ENCODE assay signal across 9 cellular contexts in the genomic region with DNA sequence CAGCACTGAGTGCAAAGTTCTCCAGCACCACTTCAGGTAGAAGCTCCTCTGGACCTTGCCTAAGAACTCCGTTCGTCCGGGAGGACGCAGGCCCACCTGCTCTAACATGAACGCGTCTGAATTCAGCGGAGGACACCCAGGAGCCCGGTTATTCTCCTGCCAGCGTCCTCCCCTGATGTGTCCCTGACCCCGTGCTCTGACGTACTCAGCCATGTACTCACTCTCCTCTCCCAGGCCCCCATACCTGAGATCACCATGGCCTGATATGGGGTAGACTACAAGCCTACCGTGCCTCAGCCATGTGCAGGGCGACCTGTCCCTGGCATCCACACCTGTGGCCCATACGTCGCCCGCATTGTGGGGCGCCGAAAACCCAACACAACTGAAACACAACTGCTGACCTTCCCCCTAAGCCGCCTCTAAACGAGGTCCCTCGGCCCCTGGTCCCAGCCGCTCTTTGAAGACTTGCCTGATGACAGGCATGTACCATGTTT. TPM values are rescaled to one million over a fixed set of nuclear protein-coding genes. Genes with fewer than 3 reads are reported as not detected.
DNase-seq lines count a peak whose midpoint lies in the region; ATAC-seq and TF ChIP-seq lines count a peak whose summit lies in the region.
"Had no signal": no experiment of that assay in that cellular context is flagged by ENCODE, and none has a peak within 500 bp of the region (broad histone marks: within the 10 kb centered on the region; RNA-seq: fewer than 3 reads in every experiment).

No MANE protein-coding gene starts in this region.

- H2BK15ac ChIP-seq in IMR-90 (ENCODE audit: low read depth, low read length) = no peak overlapping the region

- no peaks in the 10 kb centered on the region for H3K9me3 ChIP-seq in IMR-90 (ENCODE audit: control insufficient read depth, insufficient read depth, low read length)
- no peaks in the 10 kb centered on the region for H3K9me3 ChIP-seq in body of pancreas
- H3K9me3 ChIP-seq in left lung = no peaks in the 10 kb centered on the region
- no peaks in the 10 kb centered on the region for H3K9me3 ChIP-seq in thoracic aorta

- ATAC-seq in IMR-90 (ENCODE audit: low read depth) (0 out of 2 replicates have a peak, but pooled peaks have one; percentile 1), body of pancreas (peak; percentile 15), left lung (peak; percentile 6), thoracic aorta (ENCODE audit: insufficient number of reproducible peaks, low FRiP score, low read depth) (no peak), GM19463 (IDR thresholded peaks at IDR 0.05; ENCODE audit: unreplicated experiment) (no peak)

- intact Hi-C loops in IMR-90 (cut with micrococcal nuclease) (loop anchor here (2.0 kb wide), 1 partner anchor 33 kb away; a partner anchor contains a TSS), body of pancreas (cut with DNase I) (no loop called here), left lung (cut with DNase I) (no loop called here)

- H3K9me1 ChIP-seq in IMR-90 (ENCODE audit: insufficient read depth, low read length) = peaks cover 21% of the 10 kb centered on the region

- peaks cover 26 to 42% of the 10 kb centered on the region in 2 experiments for H3K79me1 ChIP-seq in IMR-90 (ENCODE audit: low read depth in 1 of 2, low read length in 2 of 2)

- H4K5ac ChIP-seq in IMR-90 (ENCODE audit: low read depth, low read length) = peak overlapping the region; percentile 46; the same call in 1 of the 2 replicates

- H3K4me3 ChIP-seq in IMR-90 (ENCODE audit: insufficient read depth, low read depth, low read length) (peak overlapping the region; percentile 95), body of pancreas (peak overlapping the region; percentile 76 to 96), left lung (peak overlapping the region; percentile 90 to 92), thoracic aorta (peak overlapping the region; percentile 91)

- H3K4me2 ChIP-seq in IMR-90 (ENCODE audit: low read depth, low read length) = peak overlapping the region; percentile 98

- peak overlapping the region; percentile 91 for H2AFZ ChIP-seq in IMR-90 (replicated peaks; ENCODE audit: low read length, poor library complexity)

- H3K9ac ChIP-seq in IMR-90 (ENCODE audit: low read depth, low read length) = peak overlapping the region; percentile 96

- CTCF ChIA-PET in IMR-90 (lab: Yijun Ruan, JAX) = no interaction called here

- H3K27me3 ChIP-seq in IMR-90 (ENCODE audit: control insufficient read depth, insufficient read depth, low read length) = no peaks in the 10 kb centered on the region
- no peaks in the 10 kb centered on the region for H3K27me3 ChIP-seq in body of pancreas
- no peaks in the 10 kb centered on the region for H3K27me3 ChIP-seq in left lung
- no peaks in the 10 kb centered on the region for H3K27me3 ChIP-seq in thoracic aorta (replicated peaks; ENCODE audit: insufficient read depth)

- H2BK120ac ChIP-seq in IMR-90 (ENCODE audit: low read depth, low read length) = no peak overlapping the region

- TF ChIP-seq POLR2A in IMR-90 (IDR thresholded peaks at IDR 0.05; ENCODE audit: low read depth, low read length) (no peak), body of pancreas (IDR thresholded peaks at IDR 0.05) (no peak)

- H3K36me3 ChIP-seq in IMR-90 (ENCODE audit: control insufficient read depth, insufficient read depth, low read length) = no peaks in the 10 kb centered on the region
- no peaks in the 10 kb centered on the region for H3K36me3 ChIP-seq in body of pancreas (replicated peaks in 1 of 2; ENCODE audit: insufficient read depth in 1 of 2, low read depth in 2 of 2)
- H3K36me3 ChIP-seq in left lung = no peaks in the 10 kb centered on the region
- H3K36me3 ChIP-seq in thoracic aorta = no peaks in the 10 kb centered on the region

- H4K8ac ChIP-seq in IMR-90 (ENCODE audit: low read depth in 2 of 2, low read length in 2 of 2) = peak overlapping the region; percentile 77 to 96; a peak in 3 of 4 replicates

- POLR2A ChIA-PET in IMR-90 (lab: Charles Lee; ENCODE audit: unreplicated experiment) = interaction anchor here (0.5 kb wide), 1 partner anchor 1054 kb away, joined by 3 read pairs; no protein-coding TSS in a partner anchor

- peak overlapping the region; percentile 73 for H3K14ac ChIP-seq in IMR-90 (replicated peaks; ENCODE audit: low read depth, low read length)

- H3K4me1 ChIP-seq in IMR-90 (ENCODE audit: control insufficient read depth, insufficient read depth, low read length) (peaks cover 11% of the 10 kb centered on the region), body of pancreas (peaks cover 24% of the 10 kb centered on the region), left lung (peaks cover 8 to 26% of the 10 kb centered on the region in 2 donors), thoracic aorta (ENCODE audit: control insufficient read depth in 1 of 2, low read depth in 2 of 2) (peaks cover 10 to 26% of the 10 kb centered on the region in 2 donors)

- peak overlapping the region; percentile 38 for H4K91ac ChIP-seq in IMR-90 (ENCODE audit: insufficient read depth, low read depth, low read length)

- peak overlapping the region; percentile 88 for H3K27ac ChIP-seq in IMR-90 (ENCODE audit: insufficient read depth, low read length)
- peak overlapping the region; percentile 65 to 84 (median 80) for H3K27ac ChIP-seq in body of pancreas
- peak overlapping the region; percentile 82 to 89 for H3K27ac ChIP-seq in left lung
- H3K27ac ChIP-seq in thoracic aorta = peak overlapping the region; percentile 74 to 79

- dilution Hi-C loops in IMR-90 (cut with HindIII; ENCODE audit: low sequenced_read_pairs, unreplicated experiment) = no loop called here

- H3K18ac ChIP-seq in IMR-90 (ENCODE audit: low read depth, low read length) = no peak overlapping the region

- in situ Hi-C loops in G401 (cut with HindIII; ENCODE audit: low sequenced_read_pairs) (no loop called here), IMR-90 (cut with MboI; ENCODE audit: low sequenced_read_pairs) (no loop called here)

- peak overlapping the region; percentile 88 for H2AK5ac ChIP-seq in IMR-90 (ENCODE audit: low read depth, low read length)

- TF ChIP-seq RAD21 in IMR-90 (IDR thresholded peaks at IDR 0.05; ENCODE audit: low read length) = no peak

- H2BK5ac ChIP-seq in IMR-90 (ENCODE audit: low read depth, low read length, poor library complexity, severe bottlenecking) = peak overlapping the region; percentile 82

- WGBS in IMR-90 (ENCODE audit: extremely low coverage in 2 of 2, insufficient read length in 1 of 2), 2 experiments = 20% methylated on average over 6 of the region's 22 CpGs; no CpG with 5 or more reads in 1 of the 2 experiments
- 6 to 12% methylated on average over 12 to 22 of the region's 22 CpGs for WGBS in body of pancreas, 2 donors

- H2BK20ac ChIP-seq in IMR-90 (ENCODE audit: low read depth, low read length) = no peak overlapping the region

- DNase-seq in G401 (ENCODE audit: low spot score) = peak; percentile 14
- DNase-seq in IMR-90 = peak; percentile 25
- DNase-seq in body of pancreas = no peak
- no peak for DNase-seq in left lung
- no peak for DNase-seq in thoracic aorta (ENCODE audit: low spot score)
- no peak for DNase-seq in retina
- no peak for DNase-seq in NCI-H187 (lab: John Stamatoyannopoulos, UW)

- peak overlapping the region; percentile 68 for H3K56ac ChIP-seq in IMR-90 (ENCODE audit: extremely low read depth, insufficient read depth, low read length)

- H4K20me1 ChIP-seq in IMR-90 (ENCODE audit: insufficient read depth, low read length) = peaks cover 12% of the 10 kb centered on the region

- no peak for TF ChIP-seq CTCF in IMR-90 (conservative IDR thresholded peaks at IDR 0.05; ENCODE audit: low read depth, low read length)
- no peak for TF ChIP-seq CTCF in body of pancreas (IDR thresholded peaks at IDR 0.05)
- no peak for TF ChIP-seq CTCF in left lung (IDR thresholded peaks at IDR 0.05)
- TF ChIP-seq CTCF in thoracic aorta (IDR thresholded peaks at IDR 0.05) = no peak

- H3K23ac ChIP-seq in IMR-90 (ENCODE audit: low read depth, low read length) = peak overlapping the region; percentile 63

- H3K4ac ChIP-seq in IMR-90 (ENCODE audit: low read depth, low read length) = peak overlapping the region; percentile 86

- peak overlapping the region; percentile 95 for H2AK9ac ChIP-seq in IMR-90 (replicated peaks; ENCODE audit: low read depth, low read length, poor library complexity)

- no TSS peak for BruUV-seq in IMR-90 (replicated peaks; lab: Mats Ljungman, UMichigan)

RNA-seq across cellular contexts. Expression of a gene that starts 0.7 kb away (rescaled TPM):
- total RNA-seq in G401 (2014; rRNA removed; shearing (Covaris generic)) = 25.8 and 60.2 TPM in 2 replicates
- total RNA-seq in IMR-90 (2012; rRNA removed) (12.8 and 15.4 TPM in 2 replicates), body of pancreas (10 to 100 TPM in 1 of 2 donors, 1 to 10 TPM in 1; 4.9 to 11.5 TPM), left lung (10 to 100 TPM in 1 of 2 donors, 1 to 10 TPM in 1; 7.4 to 12.7 TPM), thoracic aorta (10 to 100 TPM; 18.7 to 31.5 TPM)
- polyA plus RNA-seq in IMR-90 (2012; rRNA removed) = 11.6 and 12.4 TPM in 2 replicates
- polyA plus RNA-seq in IMR-90 (2012; cell fraction: cytosol; rRNA removed) = 7.0 and 8.6 TPM in 2 replicates
- 7.3 and 10.9 TPM in 2 replicates for polyA plus RNA-seq in IMR-90 (2012; cell fraction: nucleus; rRNA removed; ENCODE audit: low replicate concordance)

RNA-seq across cellular contexts. Expression of a gene that starts 12.2 kb away (rescaled TPM):
- total RNA-seq in G401 (2014; rRNA removed; shearing (Covaris generic)) = not detected in 2 replicates
- total RNA-seq in IMR-90 (2012; rRNA removed) (not detected in 2 replicates), body of pancreas (not detected), left lung (1 to 10 TPM; 1.9 to 3.2 TPM), thoracic aorta (not detected)
- polyA plus RNA-seq in IMR-90 (2012; rRNA removed) = 0.10 TPM in 1 of 2 replicates, not detected in the other
- polyA plus RNA-seq in IMR-90 (2012; cell fraction: cytosol; rRNA removed) = 0.12 TPM in 1 of 2 replicates, not detected in the other
- polyA plus RNA-seq in IMR-90 (2012; cell fraction: nucleus; rRNA removed; ENCODE audit: low replicate concordance) = 0.22 and 1.1 TPM in 2 replicates
- total RNA-seq: RPMI7951 had no signal

RNA-seq across cellular contexts. Expression of a gene that starts 20.6 kb away (rescaled TPM):
- 2,081 and 2,975 TPM in 2 replicates for total RNA-seq in G401 (2014; rRNA removed; shearing (Covaris generic))
- 3,811 and 5,858 TPM in 2 replicates for total RNA-seq in IMR-90 (2012; rRNA removed)
- 3,265 and 3,617 TPM in 2 replicates for polyA plus RNA-seq in IMR-90 (2012; rRNA removed)
- polyA plus RNA-seq in IMR-90 (2012; cell fraction: cytosol; rRNA removed) = 1,967 and 6,567 TPM in 2 replicates
- polyA plus RNA-seq in IMR-90 (2012; cell fraction: nucleus; rRNA removed; ENCODE audit: low replicate concordance) = 1,256 and 1,694 TPM in 2 replicates
- total RNA-seq in body of pancreas = 1,000 to 10,000 TPM in 1 of 2 donors, 100 to 1,000 TPM in 1; 577 to 1,133 TPM
- 1,000 to 10,000 TPM in 1 of 2 donors, 100 to 1,000 TPM in 1; 842 to 1,045 TPM for total RNA-seq in left lung
- total RNA-seq in thoracic aorta = 100 to 1,000 TPM; 747 to 789 TPM

RNA-seq across cellular contexts. Expression of a gene that starts 26.9 kb away (rescaled TPM):
- 9.2 and 9.6 TPM in 2 replicates for total RNA-seq in G401 (2014; rRNA removed; shearing (Covaris generic))
- total RNA-seq in IMR-90 (2012; rRNA removed) = 0.54 and 0.56 TPM in 2 replicates
- polyA plus RNA-seq in IMR-90 (2012; rRNA removed) = 1.2 and 1.9 TPM in 2 replicates
- 1.7 and 1.9 TPM in 2 replicates for polyA plus RNA-seq in IMR-90 (2012; cell fraction: cytosol; rRNA removed)
- 0.97 and 3.2 TPM in 2 replicates for polyA plus RNA-seq in IMR-90 (2012; cell fraction: nucleus; rRNA removed; ENCODE audit: low replicate concordance)
- 10 to 100 TPM in 1 of 2 donors, 1 to 10 TPM in 1; 7.3 to 15.2 TPM for total RNA-seq in body of pancreas
- 1 to 10 TPM; 1.7 to 2.1 TPM for total RNA-seq in left lung
- 1 to 10 TPM; 1.6 to 3.9 TPM for total RNA-seq in thoracic aorta

RNA-seq across cellular contexts. Expression of a gene that starts 32.2 kb away (rescaled TPM):
- not detected in 2 replicates for total RNA-seq in G401 (2014; rRNA removed; shearing (Covaris generic))
- total RNA-seq in IMR-90 (2012; rRNA removed) (8.9 and 13.6 TPM in 2 replicates), body of pancreas (1 to 10 TPM; 3.4 to 5.9 TPM), left lung (1 to 10 TPM; 6.2 to 7.1 TPM), thoracic aorta (10 to 100 TPM in 1 of 2 donors, 1 to 10 TPM in 1; 3.1 to 10.2 TPM)
- 1.4 and 2.4 TPM in 2 replicates for polyA plus RNA-seq in IMR-90 (2012; rRNA removed)
- polyA plus RNA-seq in IMR-90 (2012; cell fraction: cytosol; rRNA removed) = 0.71 and 0.75 TPM in 2 replicates
- polyA plus RNA-seq in IMR-90 (2012; cell fraction: nucleus; rRNA removed; ENCODE audit: low replicate concordance) = 1.0 and 2.1 TPM in 2 replicates

Comparison
In these comparisons a context has a peak if more than half of its experiments do, and no peak if none do; other contexts are left out.
1. DNase-seq: peak in G401 (single experiment) and IMR-90 (single experiment); none in body of pancreas (0 of 4), left lung (0 of 2), thoracic aorta (single experiment), retina (single experiment) and NCI-H187 (0 of 2).
2. ATAC-seq: peak in IMR-90 (single experiment), body of pancreas (single experiment) and left lung (single experiment); none in thoracic aorta (single experiment) and GM19463 (single experiment).
3. Peak in every context shown above with its lines, with median percentiles within 50 percentile points of each other: H3K27ac ChIP-seq and H3K4me3 ChIP-seq.